Comparison of ENCODE assay signal across 8 cellular contexts in the genomic region with DNA sequence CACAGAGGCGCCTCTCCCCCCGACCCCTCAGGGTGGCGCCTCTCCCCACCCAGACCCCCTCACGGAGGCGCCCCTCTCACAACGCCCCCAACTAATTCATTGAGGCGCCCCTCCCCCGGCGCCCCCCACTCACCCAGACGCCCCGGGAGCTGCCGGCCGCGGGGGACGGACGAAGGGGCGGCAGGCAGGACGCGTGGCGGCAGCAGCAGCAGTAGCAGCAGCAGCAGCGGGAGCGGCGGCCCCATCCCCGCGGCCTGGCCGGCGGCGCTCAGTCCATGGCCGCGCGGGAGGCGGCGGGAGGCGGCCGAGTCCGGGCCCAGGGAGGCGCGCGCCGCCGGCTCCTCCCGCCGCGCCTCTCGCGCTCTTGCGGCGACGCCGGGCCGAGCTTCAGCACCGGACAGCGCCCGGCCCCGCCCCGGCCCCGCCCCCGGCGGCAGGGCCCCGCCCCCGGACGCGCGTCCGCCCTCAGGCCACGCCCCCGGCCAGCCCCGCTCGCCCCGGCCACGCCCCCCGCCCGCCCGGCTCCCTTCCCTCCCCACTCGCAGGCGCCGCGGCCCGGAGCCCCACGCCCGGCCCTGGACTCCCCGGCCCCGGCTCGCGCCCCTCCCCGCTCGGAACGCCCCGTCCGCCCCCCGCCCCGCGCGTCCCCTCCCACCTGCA. TPM values are rescaled to one million over a fixed set of nuclear protein-coding genes. Genes with fewer than 3 reads are reported as not detected.
A peak's percentile ranks its signal among the peaks of the same experiment; 100 is the strongest.
DNase-seq lines count a peak whose midpoint lies in the region; ATAC-seq and TF ChIP-seq lines count a peak whose summit lies in the region.

A gene (minus strand): TSS at position 399 of the 660 bp plus-strand sequence.

- H2AFZ ChIP-seq in neuronal stem cell (ENCODE audit: low read length) = peak within 1 kb of the TSS; percentile 91

- H3K4ac ChIP-seq in neuronal stem cell (ENCODE audit: low read length) = peak within 1 kb of the TSS; percentile 45

- no CpG with 5 or more reads among the region's 94 CpGs for WGBS in neuronal stem cell (ENCODE audit: extremely low coverage in 2 of 2, insufficient read length in 2 of 2, insufficient replicate concordance in 1 of 2), 2 donors

- peaks cover 24% of the 10 kb centered on the region for H3K27me3 Mint-ChIP-seq in activated T-helper 2 cell treated with anti-CD3 and anti-CD28 coated beads, Interferon-gamma antibody, Interleukin-2, Interleukin-4, amounts not matched to agents 10 μg/mL and 5 μg/mL and 100 μg/mL, durations not matched to agents 14 hours and 24 hours and 36 hours (ENCODE audit: low read depth)

- H3K18ac ChIP-seq in neuronal stem cell (ENCODE audit: low read length) = peak within 1 kb of the TSS; percentile 72

- H2BK15ac ChIP-seq in neuronal stem cell (ENCODE audit: low read length) = peak within 1 kb of the TSS; percentile 95

- ATAC-seq in HG02973 (IDR thresholded peaks at IDR 0.05; ENCODE audit: unreplicated experiment) = peak; percentile 57
- ATAC-seq in HG02623 (IDR thresholded peaks at IDR 0.05; ENCODE audit: unreplicated experiment) = no peak

- peak within 1 kb of the TSS; percentile 41 to 73 for H3K4me3 ChIP-seq in neuronal stem cell (ENCODE audit: low read length in 2 of 2)

- H2BK120ac ChIP-seq in neuronal stem cell (ENCODE audit: low read depth, low read length) = no peak within 1 kb of the TSS

- DNase-seq in ELR (ENCODE audit: low read depth) (peak; percentile 50), fibroblast of the conjunctiva (ENCODE audit: low read depth) (peak; percentile 12), neuronal stem cell (ENCODE audit: low spot score) (peak; percentile 71), substantia nigra (lab: John Stamatoyannopoulos, UW) (peak in 35 of 49 donors; percentile 5 to 86 (median 33))
- peak; percentile 40 for DNase-seq in activated T-helper 2 cell treated with anti-CD3 and anti-CD28 coated beads, Interferon-gamma antibody, Interleukin-2, Interleukin-4, amounts not matched to agents 10 μg/mL and 5 μg/mL and 100 μg/mL, durations not matched to agents 14 hours and 24 hours and 36 hours (ENCODE audit: low spot score)

- peaks cover 0 to 3% of the 10 kb centered on the region in 2 donors for H3K9me3 ChIP-seq in neuronal stem cell (replicated peaks in 1 of 2; ENCODE audit: control insufficient read depth in 2 of 2, insufficient read depth in 1 of 2, low read depth in 1 of 2, low read length in 2 of 2)

- peak within 1 kb of the TSS; percentile 66 for H2AK5ac ChIP-seq in neuronal stem cell (ENCODE audit: low read depth, low read length)

- H3K4me3 Mint-ChIP-seq in activated T-helper 2 cell treated with anti-CD3 and anti-CD28 coated beads, Interferon-gamma antibody, Interleukin-2, Interleukin-4, amounts not matched to agents 10 μg/mL and 5 μg/mL and 100 μg/mL, durations not matched to agents 14 hours and 24 hours and 36 hours (ENCODE audit: low read depth) = no peak within 1 kb of the TSS

- no peaks in the 10 kb centered on the region for H3K36me3 ChIP-seq in neuronal stem cell (replicated peaks in 1 of 2; ENCODE audit: control insufficient read depth in 2 of 2, insufficient read depth in 2 of 2, low read length in 2 of 2)

- intact Hi-C loops in activated T-helper 2 cell treated with anti-CD3 and anti-CD28 coated beads, Interferon-gamma antibody, Interleukin-2, Interleukin-4, amounts not matched to agents 10 μg/mL and 5 μg/mL and 100 μg/mL, durations not matched to agents 14 hours and 24 hours and 36 hours (cut with micrococcal nuclease) = no loop called here

- peak within 1 kb of the TSS; percentile 99 for H3K4me2 ChIP-seq in neuronal stem cell (ENCODE audit: insufficient read depth, low read length, poor library complexity, severe bottlenecking)

- peaks cover 0 to 3% of the 10 kb centered on the region in 2 donors for H3K4me1 ChIP-seq in neuronal stem cell (ENCODE audit: control insufficient read depth in 2 of 2, insufficient read depth in 1 of 2, low read depth in 1 of 2, low read length in 2 of 2)

- H3K14ac ChIP-seq in neuronal stem cell (ENCODE audit: low read length) = no peak within 1 kb of the TSS

- H2BK12ac ChIP-seq in neuronal stem cell (ENCODE audit: low read length) = no peak within 1 kb of the TSS

- peaks cover 9 to 54% (median 38%) of the 10 kb centered on the region in 3 experiments for H3K27me3 ChIP-seq in neuronal stem cell (ENCODE audit: control insufficient read depth in 3 of 3, insufficient read depth in 3 of 3, low read depth in 1 of 3, low read length in 3 of 3)

- H3K27ac Mint-ChIP-seq in activated T-helper 2 cell treated with anti-CD3 and anti-CD28 coated beads, Interferon-gamma antibody, Interleukin-2, Interleukin-4, amounts not matched to agents 10 μg/mL and 5 μg/mL and 100 μg/mL, durations not matched to agents 14 hours and 24 hours and 36 hours = no peak within 1 kb of the TSS

- no peak within 1 kb of the TSS for H2BK5ac ChIP-seq in neuronal stem cell (ENCODE audit: low read length)

- peak within 1 kb of the TSS; percentile 71 for H3K9ac ChIP-seq in neuronal stem cell (ENCODE audit: low read depth, low read length, poor library complexity)

- no peaks in the 10 kb centered on the region for H3K79me1 ChIP-seq in neuronal stem cell (ENCODE audit: low read depth, low read length)

- H3K27ac ChIP-seq in neuronal stem cell (replicated peaks; ENCODE audit: low read length) = no peak within 1 kb of the TSS
- H3K27ac ChIP-seq in substantia nigra (ENCODE audit: low read depth, low read length, poor library complexity, severe bottlenecking) = no peak within 1 kb of the TSS

- H3K4me1 Mint-ChIP-seq in activated T-helper 2 cell treated with anti-CD3 and anti-CD28 coated beads, Interferon-gamma antibody, Interleukin-2, Interleukin-4, amounts not matched to agents 10 μg/mL and 5 μg/mL and 100 μg/mL, durations not matched to agents 14 hours and 24 hours and 36 hours (ENCODE audit: low read depth) = no peaks in the 10 kb centered on the region

- H4K8ac ChIP-seq in neuronal stem cell (ENCODE audit: low read depth, low read length) = peak within 1 kb of the TSS; percentile 90

- H3K23ac ChIP-seq in neuronal stem cell (ENCODE audit: low read depth, low read length, poor library complexity) = peak within 1 kb of the TSS; percentile 87

- no peak within 1 kb of the TSS for H4K91ac ChIP-seq in neuronal stem cell (ENCODE audit: low read depth, low read length, poor library complexity)

- H3K36me3 Mint-ChIP-seq in activated T-helper 2 cell treated with anti-CD3 and anti-CD28 coated beads, Interferon-gamma antibody, Interleukin-2, Interleukin-4, amounts not matched to agents 10 μg/mL and 5 μg/mL and 100 μg/mL, durations not matched to agents 14 hours and 24 hours and 36 hours (ENCODE audit: low read depth) = no peaks in the 10 kb centered on the region

- H3K9me3 Mint-ChIP-seq in activated T-helper 2 cell treated with anti-CD3 and anti-CD28 coated beads, Interferon-gamma antibody, Interleukin-2, Interleukin-4, amounts not matched to agents 10 μg/mL and 5 μg/mL and 100 μg/mL, durations not matched to agents 14 hours and 24 hours and 36 hours = no peaks in the 10 kb centered on the region

TF ChIP-seq in PFSK-1, 5 proteins besides CTCF, POLR2A, EP300 and RAD21:
- no peak for TF ChIP-seq POLR2AphosphoS5 (IDR thresholded peaks at IDR 0.05; ENCODE audit: low read depth, low read length)
- no peak for TF ChIP-seq TAF1 (IDR thresholded peaks at IDR 0.05; ENCODE audit: borderline replicate concordance, insufficient read depth, low read length)
- TF ChIP-seq, protein P1, sequence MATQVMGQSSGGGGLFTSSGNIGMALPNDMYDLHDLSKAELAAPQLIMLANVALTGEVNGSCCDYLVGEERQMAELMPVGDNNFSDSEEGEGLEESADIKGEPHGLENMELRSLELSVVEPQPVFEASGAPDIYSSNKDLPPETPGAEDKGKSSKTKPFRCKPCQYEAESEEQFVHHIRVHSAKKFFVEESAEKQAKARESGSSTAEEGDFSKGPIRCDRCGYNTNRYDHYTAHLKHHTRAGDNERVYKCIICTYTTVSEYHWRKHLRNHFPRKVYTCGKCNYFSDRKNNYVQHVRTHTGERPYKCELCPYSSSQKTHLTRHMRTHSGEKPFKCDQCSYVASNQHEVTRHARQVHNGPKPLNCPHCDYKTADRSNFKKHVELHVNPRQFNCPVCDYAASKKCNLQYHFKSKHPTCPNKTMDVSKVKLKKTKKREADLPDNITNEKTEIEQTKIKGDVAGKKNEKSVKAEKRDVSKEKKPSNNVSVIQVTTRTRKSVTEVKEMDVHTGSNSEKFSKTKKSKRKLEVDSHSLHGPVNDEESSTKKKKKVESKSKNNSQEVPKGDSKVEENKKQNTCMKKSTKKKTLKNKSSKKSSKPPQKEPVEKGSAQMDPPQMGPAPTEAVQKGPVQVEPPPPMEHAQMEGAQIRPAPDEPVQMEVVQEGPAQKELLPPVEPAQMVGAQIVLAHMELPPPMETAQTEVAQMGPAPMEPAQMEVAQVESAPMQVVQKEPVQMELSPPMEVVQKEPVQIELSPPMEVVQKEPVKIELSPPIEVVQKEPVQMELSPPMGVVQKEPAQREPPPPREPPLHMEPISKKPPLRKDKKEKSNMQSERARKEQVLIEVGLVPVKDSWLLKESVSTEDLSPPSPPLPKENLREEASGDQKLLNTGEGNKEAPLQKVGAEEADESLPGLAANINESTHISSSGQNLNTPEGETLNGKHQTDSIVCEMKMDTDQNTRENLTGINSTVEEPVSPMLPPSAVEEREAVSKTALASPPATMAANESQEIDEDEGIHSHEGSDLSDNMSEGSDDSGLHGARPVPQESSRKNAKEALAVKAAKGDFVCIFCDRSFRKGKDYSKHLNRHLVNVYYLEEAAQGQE (IDR thresholded peaks at IDR 0.05; ENCODE audit: insufficient read depth in 1 of 2, low read depth in 2 of 2, low read length in 2 of 2) = peak; percentile 86 to 94
- TF ChIP-seq FOXP2 (optimal IDR thresholded peaks at IDR 0.05; ENCODE audit: borderline replicate concordance, extremely low read depth, extremely low read length, insufficient read depth) = no peak
TF ChIP-seq in PFSK-1: peak in this region for 1.

RNA-seq across cellular contexts. Expression of the gene that starts here (rescaled TPM):
- 23.5 TPM for polyA plus RNA-seq in PFSK-1 (2012; ENCODE audit: insufficient read length, low read depth)
- total RNA-seq in activated T-helper 2 cell treated with anti-CD3 and anti-CD28 coated beads, Interferon-gamma antibody, Interleukin-2, Interleukin-4, amounts not matched to agents 10 μg/mL and 5 μg/mL and 100 μg/mL, durations not matched to agents 14 hours and 24 hours and 36 hours = 1.1 and 1.3 TPM in 2 replicates
- 19.0 TPM for polyA plus RNA-seq in neuronal stem cell (2013, experiment 1 of 2)
- 20.3 TPM for polyA plus RNA-seq in neuronal stem cell (2013, experiment 2 of 2)

Comparison
In these comparisons a context has a peak if more than half of its experiments do, and no peak if none do; other contexts are left out.
1. DNase-seq: peak in every context shown above with its lines; median percentile 71 in neuronal stem cell; 50 in ELR; 40 in activated T-helper 2 cell treated with anti-CD3 and anti-CD28 coated beads, Interferon-gamma antibody, Interleukin-2, Interleukin-4, amounts not matched to agents 10 μg/mL and 5 μg/mL and 100 μg/mL, durations not matched to agents 14 hours and 24 hours and 36 hours; 33 in substantia nigra; 12 in fibroblast of the conjunctiva.